Comparison of ENCODE assay signal across 9 cellular contexts in genomic region chr19:5480427-5480836, GRCh38. TPM values are rescaled to one million over a fixed set of nuclear protein-coding genes. Genes with fewer than 3 reads are reported as not detected.
DNase-seq lines count a peak whose midpoint lies in the region; ATAC-seq, FAIRE-seq and TF ChIP-seq lines count a peak whose summit lies in the region.
"Had no signal": no experiment of that assay in that cellular context is flagged by ENCODE, and none has a peak within 500 bp of the region (broad histone marks: within the 10 kb centered on the region; RNA-seq: fewer than 3 reads in every experiment).

No MANE protein-coding gene starts in this region.

- H3K36me3 Mint-ChIP-seq in Caco-2 (ENCODE audit: insufficient read depth, unreplicated experiment) = no peaks in the 10 kb centered on the region
- H3K36me3 Mint-ChIP-seq: IgD-negative memory B cell had no signal

- 0 out of 2 replicates have a peak, but pooled peaks cover 3% of the 10 kb centered on the region for H3K4me1 ChIP-seq in Caco-2

- no peaks in the 10 kb centered on the region for H3K4me1 Mint-ChIP-seq in Caco-2 (ENCODE audit: low read depth, unreplicated experiment)
- H3K4me1 Mint-ChIP-seq: IgD-negative memory B cell had no signal

- peak; percentile 38 to 55 for TF ChIP-seq CTCF in Caco-2 (IDR thresholded peaks at IDR 0.05; ENCODE audit: insufficient read depth in 1 of 2, low read depth in 1 of 2, low read length in 1 of 2, severe bottlenecking in 1 of 2, unreplicated experiment in 1 of 2)

- DNase-seq in Caco-2 (peak; percentile 51 to 59), HTR-8/SVneo (ENCODE audit: insufficient read length, low spot score) (peak; percentile 26), left ventricle myocardium superior (peak; percentile 42), NCI-H1105 (lab: John Stamatoyannopoulos, UW) (no peak), NCI-H510A treated with DMSO at 0.1 percent for 48 hours (lab: John Stamatoyannopoulos, UW) (no peak)
- DNase-seq in activated CD8-positive, alpha-beta memory T cell treated with anti-CD3 and anti-CD28 coated beads for 24 hours = peak; percentile 69
- peak; percentile 51 for DNase-seq in stimulated activated naive CD8-positive, alpha-beta T cell treated with anti-CD3 and anti-CD28 coated beads, Interleukin-15, Interleukin-2, amounts not matched to agents 100 U/mL and 50 U/mL, for 24 hours

- H3K27me3 ChIP-seq in Caco-2 (replicated peaks; ENCODE audit: control insufficient read depth, insufficient read depth, low read length) = no peaks in the 10 kb centered on the region

- no TSS peak for BruUV-seq in Caco-2 (replicated peaks; lab: Mats Ljungman, UMichigan)

- H3K27ac Mint-ChIP-seq in Caco-2 (ENCODE audit: unreplicated experiment) = no peak overlapping the region
- H3K27ac Mint-ChIP-seq: IgD-negative memory B cell had no signal

- H3K9me3 ChIP-seq in Caco-2 = no peaks in the 10 kb centered on the region

- no peaks in the 10 kb centered on the region for H3K27me3 Mint-ChIP-seq in Caco-2 (ENCODE audit: insufficient read depth, unreplicated experiment)

- ATAC-seq in left ventricle myocardium superior = no peak
- no peak for ATAC-seq in stimulated activated naive CD8-positive, alpha-beta T cell treated with anti-CD3 and anti-CD28 coated beads, Interleukin-15, Interleukin-2, amounts not matched to agents 100 U/mL and 50 U/mL, for 24 hours
- ATAC-seq in GM21528 (IDR thresholded peaks at IDR 0.05; ENCODE audit: low FRiP score, unreplicated experiment) = no peak

- intact Hi-C loops in Caco-2 (cut with micrococcal nuclease; ENCODE audit: unreplicated experiment) = no loop called here
- intact Hi-C loops in left ventricle myocardium superior (cut with micrococcal nuclease) = no loop called here

- H3K9me3 Mint-ChIP-seq in Caco-2 (ENCODE audit: unreplicated experiment) = no peaks in the 10 kb centered on the region

- POLR2A ChIA-PET in Caco-2 (lab: Charles Lee) = no interaction called here

- no peak overlapping the region for H3K4me3 Mint-ChIP-seq in Caco-2 (ENCODE audit: unreplicated experiment)
- H3K4me3 Mint-ChIP-seq: IgD-negative memory B cell had no signal

- CTCF ChIA-PET in Caco-2 (lab: Charles Lee) = no interaction called here

- H3K4me3 ChIP-seq in Caco-2 (ENCODE audit: low read depth, low read length) = no peak overlapping the region

- H3K36me3 ChIP-seq in Caco-2 (ENCODE audit: control insufficient read depth, insufficient read depth, low read length) = no peaks in the 10 kb centered on the region

- FAIRE-seq in HTR-8/SVneo (lab: Jason Lieb, UNC) = no peak

RNA-seq across cellular contexts. Expression of gene ZNRF4, which starts 25.2 kb away (rescaled TPM):
- not detected in 2 replicates for total RNA-seq in Caco-2 (2022)
- total RNA-seq in left ventricle myocardium superior = not detected

Comparison
In these comparisons a context has a peak if more than half of its experiments do, and no peak if none do; other contexts are left out.
1. DNase-seq: peak in Caco-2 (2 of 2), HTR-8/SVneo (single experiment), activated CD8-positive, alpha-beta memory T cell treated with anti-CD3 and anti-CD28 coated beads for 24 hours (single experiment), left ventricle myocardium superior (single experiment) and stimulated activated naive CD8-positive, alpha-beta T cell treated with anti-CD3 and anti-CD28 coated beads, Interleukin-15, Interleukin-2, amounts not matched to agents 100 U/mL and 50 U/mL, for 24 hours (single experiment); none in NCI-H1105 (single experiment) and NCI-H510A treated with DMSO at 0.1 percent for 48 hours (single experiment).